In the genomic region with DNA sequence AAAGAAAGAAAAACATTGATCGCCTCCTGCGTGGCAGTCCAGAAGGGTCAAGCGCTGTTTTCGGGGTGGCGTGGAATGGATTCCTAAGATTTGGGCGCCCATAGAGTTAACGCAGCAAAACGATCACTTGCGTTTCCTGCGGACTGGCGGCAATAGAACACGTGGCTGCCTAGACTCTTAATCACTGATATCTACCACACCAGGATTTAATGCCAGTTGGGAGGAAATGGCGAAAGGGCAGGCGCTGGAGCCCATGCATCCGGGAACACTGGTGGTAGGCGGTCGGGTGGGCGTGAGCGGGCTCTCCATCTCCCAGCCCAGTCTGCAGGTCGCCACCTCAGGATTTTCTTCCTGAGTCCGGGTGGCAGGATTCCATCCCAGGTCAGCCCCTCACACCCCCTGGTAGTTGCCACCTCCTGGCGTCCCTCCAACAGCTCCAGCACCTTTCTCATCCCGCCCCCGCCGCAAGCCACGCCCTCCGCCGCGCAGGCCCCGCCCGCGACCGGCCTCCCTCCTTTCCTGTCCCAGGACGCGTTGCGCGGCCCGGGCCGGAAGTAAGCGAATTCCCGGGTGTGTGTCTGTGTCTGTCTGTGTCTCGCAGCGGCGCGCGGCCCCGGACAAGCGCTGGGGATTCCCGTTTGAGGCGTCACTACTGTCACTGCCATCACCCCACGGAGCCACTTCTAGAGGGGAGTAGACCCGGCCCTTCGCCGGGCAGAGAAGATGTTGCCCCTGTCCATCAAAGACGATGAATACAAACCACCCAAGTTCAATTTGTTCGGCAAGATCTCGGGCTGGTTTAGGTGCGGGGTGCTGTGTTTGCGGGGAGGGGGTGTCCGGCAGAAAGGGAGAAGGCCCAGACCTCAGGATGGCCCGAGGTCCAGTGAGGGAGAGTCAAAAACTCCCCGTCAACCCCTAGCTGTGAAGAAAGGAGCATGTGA, we compare ENCODE assay signal across 8 cellular contexts. TPM values are rescaled to one million over a fixed set of nuclear protein-coding genes. Genes with fewer than 3 reads are reported as not detected.
A peak's percentile ranks its signal among the peaks of the same experiment; 100 is the strongest.
DNase-seq lines count a peak whose midpoint lies in the region; ATAC-seq and TF ChIP-seq lines count a peak whose summit lies in the region.

TSS of gene SLC30A7 (plus strand) at position 551 of the 941 bp plus-strand sequence. CDS start at position 724, 173 bp downstream.

- H3K4me3 ChIP-seq in right atrium auricular region (peak within 1 kb of the TSS; percentile 63 to 66), psoas muscle (peak within 1 kb of the TSS; percentile 91), urinary bladder (ENCODE audit: low read depth, low read length) (peak within 1 kb of the TSS; percentile 66)

- WGBS in psoas muscle, 3 donors: 0 to 1% (median 0%) methylated on average over 53 to 62 of the region's 62 CpGs
- WGBS in urinary bladder: under 1% methylated on average over 62 of the region's 62 CpGs

- H3K36me3 ChIP-seq in right atrium auricular region (no peaks in the 10 kb centered on the region), psoas muscle (ENCODE audit: insufficient read depth in 1 of 2, low read depth in 1 of 2) (peaks cover 0 to 31% of the 10 kb centered on the region in 2 donors), urinary bladder (ENCODE audit: insufficient read depth) (no peaks in the 10 kb centered on the region)

- H3K27me3 ChIP-seq in right atrium auricular region (no peaks in the 10 kb centered on the region), psoas muscle (ENCODE audit: insufficient read depth in 3 of 3, low read length in 2 of 3) (no peaks in the 10 kb centered on the region)

- intact Hi-C loops in T-helper 2 cell treated with Interferon-gamma antibody and Interleukin-4, amounts not matched to agents 100 ng/mL and 5 ng/mL, for 36 hours (cut with micrococcal nuclease): loop anchor here (1.0 to 10.0 kb wide), 11 partner anchors 283 to 929 kb away; partner anchors contain the start of genes CDC14A, RTCA, SLC35A3 and TRMT13
- intact Hi-C loops in psoas muscle (cut with DNase I): no loop called here

- peak within 1 kb of the TSS; percentile 94 to 96 for H3K27ac ChIP-seq in right atrium auricular region
- peak within 1 kb of the TSS; percentile 97 for H3K27ac ChIP-seq in psoas muscle
- H3K27ac ChIP-seq in urinary bladder (ENCODE audit: low read depth): peak within 1 kb of the TSS; percentile 91

- TF ChIP-seq CTCF in right atrium auricular region (IDR thresholded peaks at IDR 0.05): no peak
- TF ChIP-seq CTCF in psoas muscle (IDR thresholded peaks at IDR 0.05): no peak

- H3K4me1 ChIP-seq in right atrium auricular region (peaks cover 0 to 21% of the 10 kb centered on the region in 2 donors), psoas muscle (peaks cover 24% of the 10 kb centered on the region), urinary bladder (ENCODE audit: insufficient read depth) (no peaks in the 10 kb centered on the region)

- DNase-seq in NCI-H187 treated with DMSO at 0.1 percent for 48 hours (lab: John Stamatoyannopoulos, UW): peak; percentile 51
- DNase-seq in anterior cingulate cortex (lab: John Stamatoyannopoulos, UW): peak; percentile 45 to 95 (median 88)
- DNase-seq in right atrium auricular region (ENCODE audit: low spot score): peak; percentile 96
- peak; percentile 97 to 98 for DNase-seq in psoas muscle

- H3K9me3 ChIP-seq in right atrium auricular region (no peaks in the 10 kb centered on the region), psoas muscle (no peaks in the 10 kb centered on the region)

- ATAC-seq in GM18502 (IDR thresholded peaks at IDR 0.05; ENCODE audit: poor library complexity, unreplicated experiment): peak; percentile 81
- peak; percentile 61 for ATAC-seq in HG02938 (IDR thresholded peaks at IDR 0.05; ENCODE audit: unreplicated experiment)
- peak; percentile 96 to 98 (median 96) for ATAC-seq in psoas muscle

RNA-seq across cellular contexts. Expression of gene SLC30A7, which starts in this region (rescaled TPM):
- total RNA-seq in T-helper 2 cell treated with Interferon-gamma antibody and Interleukin-4, amounts not matched to agents 100 ng/mL and 5 ng/mL, for 36 hours: 37.9 and 39.1 TPM in 2 replicates
- total RNA-seq in right atrium auricular region (1 to 10 TPM; 8.1 to 9.0 TPM), psoas muscle (1 to 10 TPM; 4.8 to 5.7 (median 5.1) TPM), urinary bladder (50.2 TPM)
- polyA plus RNA-seq in psoas muscle (1 to 10 TPM; 1.0 to 1.8 (median 1.6) TPM), urinary bladder (4.0 TPM)

Comparison
In these comparisons a context has a peak if more than half of its experiments do, and no peak if none do; other contexts are left out.
1. Peak in every context shown above with its lines: DNase-seq, ATAC-seq, H3K4me3 ChIP-seq and H3K27ac ChIP-seq.